27 cellular contexts compared by ENCODE assay signal in genomic region chr4:169266081-169266480, GRCh38. TPM values are rescaled to one million over a fixed set of nuclear protein-coding genes. Genes with fewer than 3 reads are reported as not detected.
DNase-seq lines count a peak whose midpoint lies in the region; ATAC-seq, FAIRE-seq and TF ChIP-seq lines count a peak whose summit lies in the region.
"Had no signal": no experiment of that assay in that cellular context is flagged by ENCODE, and none has a peak within 500 bp of the region (broad histone marks: within the 10 kb centered on the region; RNA-seq: fewer than 3 reads in every experiment).

No MANE protein-coding gene starts in this region.

- TF ChIP-seq CTCF in SK-N-SH (IDR thresholded peaks at IDR 0.05) = no peak
- TF ChIP-seq CTCF in astrocyte (IDR thresholded peaks at IDR 0.05; ENCODE audit: insufficient read depth, low read depth, low read length) = no peak
- TF ChIP-seq CTCF in kidney (IDR thresholded peaks at IDR 0.05; ENCODE audit: borderline replicate concordance, extremely low read depth, insufficient read depth) = no peak
- no peak for TF ChIP-seq CTCF in dorsolateral prefrontal cortex (IDR thresholded peaks at IDR 0.05 in 54 of 56, conservative IDR thresholded peaks at IDR 0.05 in 2 of 56; ENCODE audit: low read depth in 1 of 56, partially characterized antibody in 56 of 56)

- no peak overlapping the region for H3K4me3 Mint-ChIP-seq in astrocyte (ENCODE audit: unreplicated experiment)
- H3K4me3 Mint-ChIP-seq: activated naive CD4-positive, alpha-beta T cell treated with anti-CD3 and anti-CD28 coated beads for 36 hours; nephron progenitor cell had no signal

- peaks cover 73% of the 10 kb centered on the region for H4K20me1 ChIP-seq in SK-N-SH (ENCODE audit: insufficient read depth)
- peaks cover 54% of the 10 kb centered on the region for H4K20me1 ChIP-seq in astrocyte (ENCODE audit: insufficient read depth, low read length)

- H3K27me3 ChIP-seq in SK-N-SH (ENCODE audit: insufficient read depth) (no peaks in the 10 kb centered on the region), astrocyte (ENCODE audit: insufficient read depth, low read length) (no peaks in the 10 kb centered on the region), dorsolateral prefrontal cortex (no peaks in the 10 kb centered on the region)
- H3K27me3 ChIP-seq: BE2C, cardiac muscle cell, sigmoid colon had no signal

- H3K4me3 ChIP-seq in SK-N-SH (ENCODE audit: low read depth in 2 of 2, low read length in 1 of 2) (peak overlapping the region in 1 of 2 experiments; percentile 30; a peak in 2 of 4 replicates), astrocyte (ENCODE audit: insufficient read depth, low read depth, low read length) (no peak overlapping the region), kidney (ENCODE audit: low read length in 2 of 2) (peak overlapping the region; percentile 4 to 23), dorsolateral prefrontal cortex (peak overlapping the region in 2 of 59 donors; percentile 16 to 18)
- H3K4me3 ChIP-seq: cardiac muscle cell, sigmoid colon had no signal

- DNase-seq in SK-N-SH (no peak), astrocyte (ENCODE audit: low read depth) (no peak), kidney (no peak), HuH-7 (ENCODE audit: low spot score) (no peak), AG08396 (ENCODE audit: low spot score) (no peak), dorsolateral prefrontal cortex (no peak), midbrain (lab: John Stamatoyannopoulos, UW) (no peak)
- DNase-seq: activated CD4-positive, alpha-beta T cell treated with anti-CD3 and anti-CD28 coated beads for 1 hour; activated naive CD4-positive, alpha-beta T cell treated with anti-CD3 and anti-CD28 coated beads for 36 hours; activated T-cell treated with anti-CD3 and anti-CD28 coated beads, Interleukin-2, amount 50 U/mL, for 48 hours; amygdala; BE2C; dermis blood vessel endothelial cell; left ventricle myocardium superior; NCI-H1048; NCI-H187 treated with DMSO at 0.1 percent for 48 hours; NCI-H2227 treated with DMSO at 0.1 percent for 48 hours; NCI-H774; nephron progenitor cell; OCI-M1; posterior cingulate gyrus; SHP77 treated with DMSO at 0.1 percent for 48 hours; sigmoid colon; substantia nigra had no signal

- H3K36me3 Mint-ChIP-seq in astrocyte (ENCODE audit: low read depth, unreplicated experiment) = peaks cover 20% of the 10 kb centered on the region

- no peak for TF ChIP-seq RAD21 in SK-N-SH (IDR thresholded peaks at IDR 0.05; ENCODE audit: low read length)

- CTCF ChIA-PET in SK-N-SH (lab: Yijun Ruan, JAX) = interaction anchor here (1.2 kb wide), 1 partner anchor 11 kb away, joined by 3 read pairs; no protein-coding TSS in a partner anchor

- no peak for FAIRE-seq in astrocyte (lab: Jason Lieb, UNC)
- FAIRE-seq in kidney (lab: Jason Lieb, UNC) = no peak

- intact Hi-C loops in kidney (cut with DNase I) = no loop called here
- intact Hi-C loops in dorsolateral prefrontal cortex (cut with DNase I) = no loop called here

- H3K9me3 ChIP-seq in SK-N-SH = no peaks in the 10 kb centered on the region
- H3K9me3 ChIP-seq in astrocyte (ENCODE audit: insufficient read depth, low read depth, low read length) = no peaks in the 10 kb centered on the region
- no peaks in the 10 kb centered on the region for H3K9me3 ChIP-seq in kidney (ENCODE audit: control insufficient read depth in 1 of 2, low read length in 2 of 2)
- H3K9me3 ChIP-seq: BE2C, sigmoid colon had no signal

- no peak overlapping the region for H3K27ac Mint-ChIP-seq in astrocyte (ENCODE audit: unreplicated experiment)
- H3K27ac Mint-ChIP-seq: activated naive CD4-positive, alpha-beta T cell treated with anti-CD3 and anti-CD28 coated beads for 36 hours; nephron progenitor cell had no signal

- no peaks in the 10 kb centered on the region for H3K9me2 ChIP-seq in SK-N-SH

- H3K79me2 ChIP-seq in SK-N-SH (ENCODE audit: insufficient read depth) (peaks cover 97% of the 10 kb centered on the region), astrocyte (ENCODE audit: insufficient read depth, low read length) (peaks cover 96% of the 10 kb centered on the region)

- no peaks in the 10 kb centered on the region for H3K27me3 Mint-ChIP-seq in astrocyte (ENCODE audit: low read depth, unreplicated experiment)

- H2AFZ ChIP-seq in SK-N-SH (ENCODE audit: low read depth) (no peak overlapping the region), astrocyte (ENCODE audit: low read depth, low read length) (no peak overlapping the region)

- peak overlapping the region; percentile 93 for H3K4me2 ChIP-seq in SK-N-SH
- peak overlapping the region; percentile 48 for H3K4me2 ChIP-seq in astrocyte (ENCODE audit: low read length)

- peaks cover 26% of the 10 kb centered on the region for H3F3A ChIP-seq in SK-N-SH (replicated peaks; ENCODE audit: insufficient read depth)

- no peak for TF ChIP-seq EP300 in SK-N-SH (IDR thresholded peaks at IDR 0.05; ENCODE audit: borderline replicate concordance in 1 of 2, low read depth in 1 of 2, low read length in 1 of 2)

- WGBS in SK-N-SH (ENCODE audit: low lambda C conversion rate) = 88% methylated on average over 4 of the region's 4 CpGs

- POLR2A ChIA-PET in SK-N-SH (lab: Yijun Ruan, JAX) = no interaction called here

- peaks cover 42 to 62% of the 10 kb centered on the region in 2 experiments for H3K36me3 ChIP-seq in SK-N-SH (replicated peaks in 1 of 2; ENCODE audit: control insufficient read depth in 1 of 2, insufficient read depth in 2 of 2, low read length in 1 of 2)
- peaks cover 23% of the 10 kb centered on the region for H3K36me3 ChIP-seq in astrocyte (ENCODE audit: insufficient read depth, low read length)
- H3K36me3 ChIP-seq in kidney (ENCODE audit: control insufficient read depth in 1 of 2, insufficient read depth in 2 of 2, low read length in 2 of 2) = peaks cover 0 to 7% of the 10 kb centered on the region in 2 donors
- H3K36me3 ChIP-seq: cardiac muscle cell, sigmoid colon had no signal

- H3K9me3 Mint-ChIP-seq in astrocyte (ENCODE audit: unreplicated experiment) = peaks cover 2% of the 10 kb centered on the region
- H3K9me3 Mint-ChIP-seq: activated naive CD4-positive, alpha-beta T cell treated with anti-CD3 and anti-CD28 coated beads for 36 hours had no signal

- H3K27ac ChIP-seq in SK-N-SH (ENCODE audit: low read depth in 2 of 2, low read length in 1 of 2) (no peak overlapping the region; a peak in 1 of 4 replicates), astrocyte (ENCODE audit: low read depth, low read length) (no peak overlapping the region), kidney (ENCODE audit: low read depth in 2 of 2, low read length in 2 of 2) (no peak overlapping the region), dorsolateral prefrontal cortex (no peak overlapping the region)
- H3K27ac ChIP-seq: 22Rv1, cardiac muscle cell, sigmoid colon had no signal

- no peak for ATAC-seq in SK-N-SH treated with all-trans-retinoic acid at 6 μM for 48 hours
- ATAC-seq: left ventricle myocardium superior had no signal

- peaks cover 25% of the 10 kb centered on the region for H3K4me1 Mint-ChIP-seq in astrocyte (ENCODE audit: low read depth, unreplicated experiment)

- peaks cover 6 to 13% of the 10 kb centered on the region in 2 experiments; a peak in 3 of 4 replicates for H3K4me1 ChIP-seq in SK-N-SH (ENCODE audit: control insufficient read depth in 1 of 2, insufficient read depth in 2 of 2, low read depth in 1 of 2, low read length in 1 of 2)
- peaks cover 28% of the 10 kb centered on the region for H3K4me1 ChIP-seq in astrocyte (ENCODE audit: insufficient read depth, low read length)
- peaks cover 3 to 25% of the 10 kb centered on the region in 2 donors for H3K4me1 ChIP-seq in kidney (ENCODE audit: control insufficient read depth in 1 of 2, insufficient read depth in 1 of 2, low read depth in 1 of 2, low read length in 2 of 2)
- H3K4me1 ChIP-seq: BE2C had no signal

- peak overlapping the region; percentile 0; the same call in 1 of the 2 replicates for H3K9ac ChIP-seq in SK-N-SH
- no peak overlapping the region for H3K9ac ChIP-seq in astrocyte (ENCODE audit: low read length)
- no peak overlapping the region for H3K9ac ChIP-seq in kidney (ENCODE audit: low read length in 2 of 2)

TF ChIP-seq in SK-N-SH, 30 proteins besides CTCF, POLR2A, EP300 and RAD21 (continues in another document):
- no peak for TF ChIP-seq ELF1 (IDR thresholded peaks at IDR 0.05)
- no peak for TF ChIP-seq CHD2 (IDR thresholded peaks at IDR 0.05; ENCODE audit: low read length, partially characterized antibody)
- no peak for TF ChIP-seq GABPA (IDR thresholded peaks at IDR 0.05; ENCODE audit: low read depth)
- TF ChIP-seq YY1 (IDR thresholded peaks at IDR 0.05; ENCODE audit: low read depth) = no peak
- TF ChIP-seq POLR2AphosphoS5 (IDR thresholded peaks at IDR 0.05; ENCODE audit: low read depth, low read length) = no peak
- TF ChIP-seq RFX5 (IDR thresholded peaks at IDR 0.05; ENCODE audit: low read length) = no peak
- no peak for TF ChIP-seq SMC3 (IDR thresholded peaks at IDR 0.05; ENCODE audit: low read depth, low read length)
- no peak for TF ChIP-seq TAF1 (IDR thresholded peaks at IDR 0.05; ENCODE audit: borderline replicate concordance, low read depth, low read length)
- no peak for TF ChIP-seq RXRA (IDR thresholded peaks at IDR 0.05; ENCODE audit: borderline replicate concordance, low read depth)
- no peak for TF ChIP-seq SIN3A (IDR thresholded peaks at IDR 0.05; ENCODE audit: borderline replicate concordance, low read depth, low read length)
- no peak for TF ChIP-seq GATA2 (CRISPR knock-in tag; IDR thresholded peaks at IDR 0.05)

TF ChIP-seq in SK-N-SH treated with all-trans-retinoic acid at 6 μM for 48 hours, 23 proteins besides CTCF, POLR2A, EP300 and RAD21 (continues in another document):
- no peak for TF ChIP-seq BACH2 (CRISPR knock-in tag; IDR thresholded peaks at IDR 0.05; ENCODE audit: borderline replicate concordance)
- TF ChIP-seq ZFP30 (CRISPR knock-in tag; IDR thresholded peaks at IDR 0.05) = no peak

RNA-seq across cellular contexts. Expression of gene SH3RF1, which starts 4.7 kb away (rescaled TPM):
- polyA plus RNA-seq in SK-N-SH (2012; rRNA removed) = 22.0 and 22.1 TPM in 2 replicates
- polyA plus RNA-seq in SK-N-SH (2012; cell fraction: cytosol; rRNA removed) = 14.8 and 18.6 TPM in 2 replicates
- 16.6 and 24.4 TPM in 2 replicates for polyA plus RNA-seq in SK-N-SH (2012; cell fraction: nucleus; rRNA removed)
- 20.8 and 25.9 TPM in 2 replicates for total RNA-seq in astrocyte
- 35.7 TPM for total RNA-seq in kidney
- polyA plus RNA-seq in kidney (ENCODE audit: insufficient read depth, low read depth, low replicate concordance) = 8.2 TPM
- 10 to 100 TPM; 18.2 to 46.9 (median 29.5) TPM for total RNA-seq in dorsolateral prefrontal cortex
